Comparison of ENCODE assay signal across 19 cellular contexts in genomic region chr2:235017441-235017840, GRCh38.
A peak's percentile ranks its signal among the peaks of the same experiment; 100 is the strongest.
DNase-seq lines count a peak whose midpoint lies in the region; ATAC-seq, FAIRE-seq and TF ChIP-seq lines count a peak whose summit lies in the region.
"Had no signal": no experiment of that assay in that cellular context is flagged by ENCODE, and none has a peak within 500 bp of the region (broad histone marks: within the 10 kb centered on the region; RNA-seq: fewer than 3 reads in every experiment).

No MANE protein-coding gene starts in this region.

- intact Hi-C loops in HepG2 (cut with micrococcal nuclease; ENCODE audit: unreplicated experiment) (no loop called here), right lobe of liver (cut with DNase I) (no loop called here)

- H3K4me1 Mint-ChIP-seq in brain (peaks cover 30% of the 10 kb centered on the region), endodermal cell (no peaks in the 10 kb centered on the region)

- H3K9ac ChIP-seq in HepG2 (ENCODE audit: insufficient read depth, low read depth, low read length) (no peak overlapping the region), endodermal cell (ENCODE audit: extremely low read depth, low read length, poor library complexity, severe bottlenecking) (no peak overlapping the region)

- no TSS peak for BruUV-seq in HepG2 (replicated peaks; lab: Mats Ljungman, UMichigan)

- peaks cover 73% of the 10 kb centered on the region for H4K20me1 ChIP-seq in HepG2 (ENCODE audit: insufficient read depth, low read length)

- ATAC-seq in HepG2 = no peak
- ATAC-seq in right lobe of liver = no peak
- no peak for ATAC-seq in GM21367 (IDR thresholded peaks at IDR 0.05; ENCODE audit: unreplicated experiment)

- WGBS in HepG2 (ENCODE audit: low lambda C conversion rate) = 97% methylated on average over 4 of the region's 4 CpGs
- WGBS in right lobe of liver (ENCODE audit: insufficient coverage, low coverage, low lambda C conversion rate, missing lambda C conversion rate) = 80% methylated on average over 4 of the region's 4 CpGs
- WGBS in endodermal cell (ENCODE audit: insufficient coverage in 1 of 2, insufficient read length in 1 of 2), 2 experiments = 90 to 96% methylated on average over 3 to 4 of the region's 4 CpGs

- H2AFZ ChIP-seq in HepG2 (ENCODE audit: low read length) = no peak overlapping the region

- H3K27ac ChIP-seq in HepG2 (ENCODE audit: extremely low read length, insufficient read depth, low read length) (no peak overlapping the region), right lobe of liver (no peak overlapping the region), endodermal cell (ENCODE audit: low read depth, low read length) (no peak overlapping the region)

- CTCF ChIA-PET in HepG2 (lab: Yijun Ruan, JAX; ENCODE audit: low intra/inter-chr PET ratio, low total read pairs) = no interaction called here

- TF ChIP-seq RAD21 in HepG2 (CRISPR knock-in tag; IDR thresholded peaks at IDR 0.05) = no peak

- peaks cover 26 to 72% of the 10 kb centered on the region in 2 experiments for H3K36me3 ChIP-seq in HepG2 (replicated peaks in 1 of 2; ENCODE audit: control insufficient read depth in 1 of 2, insufficient read depth in 2 of 2, low read length in 2 of 2)
- no peaks in the 10 kb centered on the region for H3K36me3 ChIP-seq in right lobe of liver
- H3K36me3 ChIP-seq in endodermal cell (ENCODE audit: control insufficient read depth, insufficient read depth, low read length) = peaks cover 61% of the 10 kb centered on the region
- H3K36me3 ChIP-seq: HAP-1 had no signal

- H3K4me1 ChIP-seq in HepG2 (ENCODE audit: insufficient read depth, low read length) (no peaks in the 10 kb centered on the region), right lobe of liver (no peaks in the 10 kb centered on the region), endodermal cell (ENCODE audit: control insufficient read depth, insufficient read depth, low read length) (no peaks in the 10 kb centered on the region)
- H3K4me1 ChIP-seq: HAP-1 had no signal

- peaks cover 89% of the 10 kb centered on the region for H3K79me2 ChIP-seq in HepG2 (ENCODE audit: insufficient read depth, low read length)

- no peak for FAIRE-seq in HepG2 (lab: Jason Lieb, UNC)
- FAIRE-seq: HTR-8/SVneo had no signal

- H3K27me3 Mint-ChIP-seq in brain = no peaks in the 10 kb centered on the region
- H3K27me3 Mint-ChIP-seq in endodermal cell (ENCODE audit: insufficient read depth) = no peaks in the 10 kb centered on the region

- in situ Hi-C loops in HepG2 (cut with HindIII; ENCODE audit: extremely low pct_ligation_motif_present, low pct_unique_long_range_greater_than_20kb) = no loop called here

- peak overlapping the region in 4 of 5 experiments; percentile 45 to 86 (median 65) for H3K27ac Mint-ChIP-seq in brain
- H3K27ac Mint-ChIP-seq in endodermal cell = no peak overlapping the region

- H3K27me3 ChIP-seq in HepG2 (ENCODE audit: control insufficient read depth in 1 of 2, insufficient read depth in 2 of 2, low read length in 2 of 2) = no peaks in the 10 kb centered on the region
- no peaks in the 10 kb centered on the region for H3K27me3 ChIP-seq in right lobe of liver
- H3K27me3 ChIP-seq in endodermal cell (ENCODE audit: control insufficient read depth, insufficient read depth, low read length, poor library complexity, severe bottlenecking) = no peaks in the 10 kb centered on the region

- TF ChIP-seq EP300 in HepG2 (IDR thresholded peaks at IDR 0.05; ENCODE audit: low read depth in 2 of 2, low read length in 2 of 2) (no peak), HepG2 (CRISPR knock-in tag; IDR thresholded peaks at IDR 0.05; ENCODE audit: borderline replicate concordance) (no peak)

- POLR2A ChIA-PET in HepG2 (lab: Yijun Ruan, JAX) = no interaction called here

- TF ChIP-seq CTCF in HepG2 (CRISPR knock-in tag; IDR thresholded peaks at IDR 0.05) (no peak), right lobe of liver (IDR thresholded peaks at IDR 0.05) (no peak), brain (conservative IDR thresholded peaks at IDR 0.05) (no peak), endodermal cell (conservative IDR thresholded peaks at IDR 0.05) (no peak)

- H3K4me3 ChIP-seq in HepG2 (replicated peaks in 1 of 3; ENCODE audit: insufficient read depth in 1 of 3, low read depth in 2 of 3, low read length in 3 of 3) (no peak overlapping the region), right lobe of liver (no peak overlapping the region), endodermal cell (ENCODE audit: low read length) (no peak overlapping the region)
- H3K4me3 ChIP-seq: HAP-1 had no signal

- no peak for DNase-seq in HepG2 (ENCODE audit: low spot score)
- no peak for DNase-seq in right lobe of liver
- DNase-seq in NCI-H82 (lab: John Stamatoyannopoulos, UW) = peak; percentile 98
- no peak for DNase-seq in NOMO-1 (lab: John Stamatoyannopoulos, UW; ENCODE audit: unreplicated experiment in 2 of 2)
- no peak for DNase-seq in endodermal cell
- DNase-seq: C1 segment of cervical spinal cord; GDM1; Kasumi-1; MM.1S; NCI-H1092; NCI-H146; NCI-H2081; NCI-H69; NK-92 treated with Interleukin-12 subunit alpha and Interleukin-12 subunit beta, amount 100 ng/mL, for 24 hours; T-helper 1 cell had no signal

- peaks cover 74% of the 10 kb centered on the region for H3K36me3 Mint-ChIP-seq in brain
- H3K36me3 Mint-ChIP-seq in endodermal cell (ENCODE audit: low read depth) = peaks cover 32% of the 10 kb centered on the region

- H3K9me3 Mint-ChIP-seq in brain = peaks cover 12 to 34% (median 22%) of the 10 kb centered on the region in 5 experiments
- H3K9me3 Mint-ChIP-seq in endodermal cell = peaks cover 8% of the 10 kb centered on the region

- H3K4me3 Mint-ChIP-seq in brain (no peak overlapping the region), endodermal cell (no peak overlapping the region)

- TF ChIP-seq POLR2A in HepG2 (IDR thresholded peaks at IDR 0.05; ENCODE audit: insufficient read depth in 1 of 2, low read depth in 2 of 2, low read length in 2 of 2) = no peak
- TF ChIP-seq POLR2A in right lobe of liver (IDR thresholded peaks at IDR 0.05) = no peak

- H3K9me3 ChIP-seq in HepG2 (ENCODE audit: low read length) (no peaks in the 10 kb centered on the region), right lobe of liver (no peaks in the 10 kb centered on the region), endodermal cell (ENCODE audit: control insufficient read depth, low read length) (peaks cover 17% of the 10 kb centered on the region)

- H3K4me2 ChIP-seq in HepG2 (ENCODE audit: low read depth, low read length) = no peak overlapping the region

TF ChIP-seq in HepG2, 621 proteins besides CTCF, POLR2A, EP300 and RAD21:
- TF ChIP-seq HCFC1 (IDR thresholded peaks at IDR 0.05; ENCODE audit: low read depth, low read length) = no peak
- no peak for TF ChIP-seq ZNF317 (CRISPR knock-in tag; IDR thresholded peaks at IDR 0.05)
- no peak for TF ChIP-seq HDAC1 (CRISPR knock-in tag; IDR thresholded peaks at IDR 0.05)
- TF ChIP-seq ZNF577 (CRISPR knock-in tag; IDR thresholded peaks at IDR 0.05; ENCODE audit: borderline replicate concordance, low read depth) = no peak
- no peak for TF ChIP-seq PRDM15 (CRISPR knock-in tag; IDR thresholded peaks at IDR 0.05)
- no peak for TF ChIP-seq ZNF75D (CRISPR knock-in tag; IDR thresholded peaks at IDR 0.05; ENCODE audit: borderline replicate concordance)
- 0 out of 2 replicates have a peak, but pooled peaks have one; percentile 31 for TF ChIP-seq ZNF598 (CRISPR knock-in tag; IDR thresholded peaks at IDR 0.05; ENCODE audit: borderline replicate concordance)
- no peak for TF ChIP-seq ZNF709 (CRISPR knock-in tag; IDR thresholded peaks at IDR 0.05)
